8 cellular contexts compared by ENCODE assay signal in genomic region chr17:50150354-50151040, GRCh38. TPM values are rescaled to one million over a fixed set of nuclear protein-coding genes. Genes with fewer than 3 reads are reported as not detected.
DNase-seq lines count a peak whose midpoint lies in the region; ATAC-seq and TF ChIP-seq lines count a peak whose summit lies in the region.

Gene PPP1R9B (minus strand): TSS chr17:50150677. CDS start chr17:50150513, 164 bp downstream.

- H3K56ac ChIP-seq in IMR-90 (ENCODE audit: extremely low read depth, insufficient read depth, low read length): peak within 1 kb of the TSS; percentile 79

- peaks cover 30% of the 10 kb centered on the region for H3K4me1 ChIP-seq in IMR-90 (ENCODE audit: control insufficient read depth, insufficient read depth, low read length)
- H3K4me1 ChIP-seq in lung (ENCODE audit: control insufficient read depth in 2 of 2, insufficient read depth in 2 of 2, low read length in 2 of 2): peaks cover 17 to 28% of the 10 kb centered on the region in 2 donors
- H3K4me1 ChIP-seq in thymus (ENCODE audit: control insufficient read depth, insufficient read depth, low read length): peaks cover 23% of the 10 kb centered on the region

- TF ChIP-seq RAD21 in IMR-90 (IDR thresholded peaks at IDR 0.05; ENCODE audit: low read length): no peak

- no peak for TF ChIP-seq POLR2A in IMR-90 (IDR thresholded peaks at IDR 0.05; ENCODE audit: low read depth, low read length)

- 0% methylated on average over 19 of the region's 69 CpGs; no CpG with 5 or more reads in 1 of the 2 experiments for WGBS in IMR-90 (ENCODE audit: extremely low coverage in 2 of 2, insufficient read length in 1 of 2), 2 experiments
- 1% methylated on average over 56 to 69 of the region's 69 CpGs for WGBS in lung, 2 donors
- under 1% methylated on average over 69 of the region's 69 CpGs for WGBS in thymus

- TF ChIP-seq CTCF in AG10803 (conservative IDR thresholded peaks at IDR 0.05; ENCODE audit: low read length) (no peak), IMR-90 (conservative IDR thresholded peaks at IDR 0.05; ENCODE audit: low read depth, low read length) (no peak), lung (IDR thresholded peaks at IDR 0.05; ENCODE audit: control extremely low read depth, extremely low read depth) (no peak)

- peak within 1 kb of the TSS; percentile 64; the same call in 1 of the 2 replicates for H2BK20ac ChIP-seq in IMR-90 (ENCODE audit: low read depth, low read length)

- peak within 1 kb of the TSS; percentile 97 for H3K27ac ChIP-seq in IMR-90 (ENCODE audit: insufficient read depth, low read length)
- H3K27ac ChIP-seq in lung (ENCODE audit: low read depth in 1 of 2, low read length in 1 of 2): peak within 1 kb of the TSS; percentile 90 to 92
- H3K27ac ChIP-seq in thymus (ENCODE audit: low read depth): peak within 1 kb of the TSS; percentile 93

- peak within 1 kb of the TSS; percentile 97 for H4K91ac ChIP-seq in IMR-90 (ENCODE audit: insufficient read depth, low read depth, low read length)

- peak within 1 kb of the TSS; percentile 97 for H2AK9ac ChIP-seq in IMR-90 (replicated peaks; ENCODE audit: low read depth, low read length, poor library complexity)

- peak within 1 kb of the TSS; percentile 88 to 98 for H4K8ac ChIP-seq in IMR-90 (ENCODE audit: low read depth in 2 of 2, low read length in 2 of 2)

- H4K20me1 ChIP-seq in IMR-90 (ENCODE audit: insufficient read depth, low read length): peaks cover 37% of the 10 kb centered on the region

- H3K4me3 ChIP-seq in AG10803 (ENCODE audit: low read length): peak within 1 kb of the TSS; percentile 79
- H3K4me3 ChIP-seq in IMR-90 (ENCODE audit: insufficient read depth, low read depth, low read length): peak within 1 kb of the TSS; percentile 86
- peak within 1 kb of the TSS; percentile 78 for H3K4me3 ChIP-seq in lung
- peak within 1 kb of the TSS; percentile 94 for H3K4me3 ChIP-seq in thymus (ENCODE audit: low read length)

- H3K14ac ChIP-seq in IMR-90 (replicated peaks; ENCODE audit: low read depth, low read length): peak within 1 kb of the TSS; percentile 93

- no peak for DNase-seq in AG10803 (ENCODE audit: low read depth)
- no peak for DNase-seq in IMR-90
- no peak for DNase-seq in cerebellum (ENCODE audit: low spot score)
- no peak for DNase-seq in lung (ENCODE audit: low spot score)
- DNase-seq in NCI-H1436 treated with DMSO at 0.1 percent for 48 hours (lab: John Stamatoyannopoulos, UW): no peak
- no peak for DNase-seq in stimulated activated naive CD4-positive, alpha-beta T cell treated with Interleukin-2 at 50 U/mL for 16 hours (lab: John Stamatoyannopoulos, UW)

- H2BK15ac ChIP-seq in IMR-90 (ENCODE audit: low read depth, low read length): peak within 1 kb of the TSS; percentile 90; the same call in 2 of the 3 replicates

- peak within 1 kb of the TSS; percentile 81 for H3K18ac ChIP-seq in IMR-90 (ENCODE audit: low read depth, low read length)

- H3K23ac ChIP-seq in IMR-90 (ENCODE audit: low read depth, low read length): peak within 1 kb of the TSS; percentile 97

- intact Hi-C loops in IMR-90 (cut with micrococcal nuclease): loop anchor here (1.0 kb wide), 1 partner anchor 35 kb away; no protein-coding TSS in a partner anchor

- in situ Hi-C loops in IMR-90 (cut with MboI; ENCODE audit: low sequenced_read_pairs): no loop called here

- peaks cover 1 to 57% of the 10 kb centered on the region in 2 experiments; a peak in 3 of 4 replicates for H3K79me1 ChIP-seq in IMR-90 (ENCODE audit: low read depth in 1 of 2, low read length in 2 of 2)

- H2BK120ac ChIP-seq in IMR-90 (ENCODE audit: low read depth, low read length): peak within 1 kb of the TSS; percentile 89

- H3K27me3 ChIP-seq in IMR-90 (ENCODE audit: control insufficient read depth, insufficient read depth, low read length): no peaks in the 10 kb centered on the region
- H3K27me3 ChIP-seq in lung (ENCODE audit: control insufficient read depth, insufficient read depth): no peaks in the 10 kb centered on the region
- H3K27me3 ChIP-seq in thymus (ENCODE audit: control insufficient read depth, insufficient read depth): no peaks in the 10 kb centered on the region

- CTCF ChIA-PET in IMR-90 (lab: Yijun Ruan, JAX): interaction anchor here (0.5 to 0.8 kb wide), 2 partner anchors 10 to 11 kb away, joined by 3 read pairs; no protein-coding TSS in a partner anchor

- peaks cover 4% of the 10 kb centered on the region; the same call in 1 of the 2 replicates for H3K9me1 ChIP-seq in IMR-90 (ENCODE audit: insufficient read depth, low read length)

- BruUV-seq in IMR-90 (replicated peaks; lab: Mats Ljungman, UMichigan): TSS peak; percentile 90

- H3K9ac ChIP-seq in IMR-90 (ENCODE audit: low read depth, low read length): peak within 1 kb of the TSS; percentile 92

- POLR2A ChIA-PET in IMR-90 (lab: Charles Lee; ENCODE audit: unreplicated experiment): interaction anchor here (0.5 to 0.8 kb wide), 2 partner anchors 24 to 116 kb away, joined by 3 to 4 read pairs; no protein-coding TSS in a partner anchor

- H2AFZ ChIP-seq in IMR-90 (replicated peaks; ENCODE audit: low read length, poor library complexity): peak within 1 kb of the TSS; percentile 84

- H2BK5ac ChIP-seq in IMR-90 (ENCODE audit: low read depth, low read length, poor library complexity, severe bottlenecking): peak within 1 kb of the TSS; percentile 94

- H3K36me3 ChIP-seq in IMR-90 (ENCODE audit: control insufficient read depth, insufficient read depth, low read length): peaks cover 1% of the 10 kb centered on the region; the same call in 1 of the 2 replicates
- H3K36me3 ChIP-seq in lung (ENCODE audit: control insufficient read depth in 2 of 2, insufficient read depth in 2 of 2, low read length in 2 of 2): peaks cover 0 to 9% of the 10 kb centered on the region in 2 donors
- peaks cover 5% of the 10 kb centered on the region for H3K36me3 ChIP-seq in thymus (ENCODE audit: control insufficient read depth, insufficient read depth)

- ATAC-seq in IMR-90 (ENCODE audit: low read depth) (peak; percentile 0; the same call in 1 of the 2 replicates), lung (ENCODE audit: insufficient read depth, low FRiP score) (no peak), GM21619 (IDR thresholded peaks at IDR 0.05; ENCODE audit: unreplicated experiment) (no peak)

- H3K9me3 ChIP-seq in IMR-90 (ENCODE audit: control insufficient read depth, insufficient read depth, low read length): no peaks in the 10 kb centered on the region
- H3K9me3 ChIP-seq in lung (ENCODE audit: control insufficient read depth in 2 of 2, insufficient read depth in 1 of 2, low read length in 1 of 2): no peaks in the 10 kb centered on the region
- no peaks in the 10 kb centered on the region for H3K9me3 ChIP-seq in thymus (ENCODE audit: control insufficient read depth)

- peak within 1 kb of the TSS; percentile 90 for H4K5ac ChIP-seq in IMR-90 (ENCODE audit: low read depth, low read length)

- peak within 1 kb of the TSS; percentile 97 for H3K4me2 ChIP-seq in IMR-90 (ENCODE audit: low read depth, low read length)

- H2AK5ac ChIP-seq in IMR-90 (ENCODE audit: low read depth, low read length): peak within 1 kb of the TSS; percentile 99

- dilution Hi-C loops in IMR-90 (cut with HindIII; ENCODE audit: low sequenced_read_pairs, unreplicated experiment): no loop called here

- peak within 1 kb of the TSS; percentile 100 for H3K4ac ChIP-seq in IMR-90 (ENCODE audit: low read depth, low read length)

TF ChIP-seq in IMR-90, 13 proteins besides CTCF, POLR2A, EP300 and RAD21:
- no peak for TF ChIP-seq NFE2L2 (IDR thresholded peaks at IDR 0.05; ENCODE audit: low read depth, low read length)
- no peak for TF ChIP-seq CEBPB (IDR thresholded peaks at IDR 0.05; ENCODE audit: low read depth, low read length)
- TF ChIP-seq CHD1 (IDR thresholded peaks at IDR 0.05; ENCODE audit: low read depth, low read length): peak; percentile 65; the same call in 1 of the 2 replicates
- TF ChIP-seq MAFK (IDR thresholded peaks at IDR 0.05; ENCODE audit: low read depth, low read length): no peak
- no peak for TF ChIP-seq MAZ (IDR thresholded peaks at IDR 0.05; ENCODE audit: borderline replicate concordance, low read depth, low read length)

RNA-seq across cellular contexts. Expression of gene PPP1R9B, which starts in this region (rescaled TPM):
- total RNA-seq in IMR-90 (2012; rRNA removed): 28.0 and 38.6 TPM in 2 replicates
- 23.0 and 25.8 TPM in 2 replicates for polyA plus RNA-seq in IMR-90 (2012; rRNA removed)
- polyA plus RNA-seq in IMR-90 (2012; cell fraction: cytosol; rRNA removed): 16.2 and 19.3 TPM in 2 replicates
- polyA plus RNA-seq in IMR-90 (2012; cell fraction: nucleus; rRNA removed; ENCODE audit: low replicate concordance): 42.2 and 55.1 TPM in 2 replicates
- 29.1 TPM for total RNA-seq in cerebellum
- total RNA-seq in lung: 10 to 100 TPM; 31.7 to 77.4 TPM
- 10 to 100 TPM; 38.1 to 61.5 TPM for polyA plus RNA-seq in lung
- 47.9 TPM for polyA plus RNA-seq in thymus
